In the genomic region with DNA sequence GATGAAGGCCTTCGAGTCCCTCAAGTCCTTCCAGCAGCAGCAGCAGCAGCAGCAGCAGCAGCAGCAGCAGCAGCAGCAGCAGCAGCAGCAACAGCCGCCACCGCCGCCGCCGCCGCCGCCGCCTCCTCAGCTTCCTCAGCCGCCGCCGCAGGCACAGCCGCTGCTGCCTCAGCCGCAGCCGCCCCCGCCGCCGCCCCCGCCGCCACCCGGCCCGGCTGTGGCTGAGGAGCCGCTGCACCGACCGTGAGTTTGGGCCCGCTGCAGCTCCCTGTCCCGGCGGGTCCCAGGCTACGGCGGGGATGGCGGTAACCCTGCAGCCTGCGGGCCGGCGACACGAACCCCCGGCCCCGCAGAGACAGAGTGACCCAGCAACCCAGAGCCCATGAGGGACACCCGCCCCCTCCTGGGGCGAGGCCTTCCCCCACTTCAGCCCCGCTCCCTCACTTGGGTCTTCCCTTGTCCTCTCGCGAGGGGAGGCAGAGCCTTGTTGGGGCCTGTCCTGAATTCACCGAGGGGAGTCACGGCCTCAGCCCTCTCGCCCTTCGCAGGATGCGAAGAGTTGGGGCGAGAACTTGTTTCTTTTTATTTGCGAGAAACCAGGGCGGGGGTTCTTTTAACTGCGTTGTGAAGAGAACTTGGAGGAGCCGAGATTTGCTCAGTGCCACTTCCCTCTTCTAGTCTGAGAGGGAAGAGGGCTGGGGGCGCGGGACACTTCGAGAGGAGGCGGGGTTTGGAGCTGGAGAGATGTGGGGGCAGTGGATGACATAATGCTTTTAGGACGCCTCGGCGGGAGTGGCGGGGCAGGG, we compare ENCODE assay signal across 8 cellular contexts. TPM values are rescaled to one million over a fixed set of nuclear protein-coding genes. Genes with fewer than 3 reads are reported as not detected.
DNase-seq lines count a peak whose midpoint lies in the region; ATAC-seq and TF ChIP-seq lines count a peak whose summit lies in the region.

No MANE protein-coding gene starts in this region.

- no peaks in the 10 kb centered on the region for H4K20me1 ChIP-seq in OCI-LY1 (ENCODE audit: insufficient read depth, low read length)

- no peaks in the 10 kb centered on the region for H3F3A ChIP-seq in OCI-LY1 (ENCODE audit: insufficient read depth, low read length)

- no peaks in the 10 kb centered on the region for H3K27me3 Mint-ChIP-seq in natural killer cell (ENCODE audit: low read depth in 2 of 2)

- peak overlapping the region; percentile 60 for H3K27ac ChIP-seq in OCI-LY1 (ENCODE audit: low read depth, low read length, poor library complexity, severe bottlenecking)
- H3K27ac ChIP-seq in esophagus squamous epithelium, result peak overlapping the region; percentile 88 to 97 (median 95)
- H3K27ac ChIP-seq in suprapubic skin, result peak overlapping the region; percentile 94

- no peaks in the 10 kb centered on the region for H3K9me3 ChIP-seq in OCI-LY1 (ENCODE audit: low read length)
- no peaks in the 10 kb centered on the region for H3K9me3 ChIP-seq in esophagus squamous epithelium
- no peaks in the 10 kb centered on the region for H3K9me3 ChIP-seq in suprapubic skin

- no peak for TF ChIP-seq EP300 in suprapubic skin (IDR thresholded peaks at IDR 0.05)

- TF ChIP-seq POLR2A in esophagus squamous epithelium (IDR thresholded peaks at IDR 0.05) (peak in 1 of 4 donors; percentile 38), suprapubic skin (IDR thresholded peaks at IDR 0.05) (peak in 1 of 2 donors; percentile 28)

- H2AFZ ChIP-seq in OCI-LY1 (ENCODE audit: low read length), result no peak overlapping the region

- H3K36me3 ChIP-seq in OCI-LY1 (ENCODE audit: insufficient read depth, low read length), result no peaks in the 10 kb centered on the region
- no peaks in the 10 kb centered on the region for H3K36me3 ChIP-seq in esophagus squamous epithelium
- H3K36me3 ChIP-seq in suprapubic skin, result no peaks in the 10 kb centered on the region

- DNase-seq in HPDE6-E6E7 (ENCODE audit: extremely low spot score) (peak; percentile 58), esophagus squamous epithelium (lab: John Stamatoyannopoulos, UW) (no peak), natural killer cell (peak; percentile 32), suprapubic skin (ENCODE audit: low spot score in 2 of 2) (peak in 1 of 2 donors; percentile 82)
- DNase-seq in activated T-cell treated with anti-CD3 and anti-CD28 coated beads, Interleukin-2, amount 50 U/mL, for 48 hours, result peak; percentile 68 to 70

- H3K4me1 ChIP-seq in OCI-LY1 (ENCODE audit: insufficient read depth, low read length, severe bottlenecking), result peaks cover 26% of the 10 kb centered on the region
- H3K4me1 ChIP-seq in esophagus squamous epithelium, result peaks cover 5 to 46% (median 16%) of the 10 kb centered on the region in 3 donors
- H3K4me1 ChIP-seq in suprapubic skin, result peaks cover 29% of the 10 kb centered on the region

- peaks cover 26% of the 10 kb centered on the region for H3K79me2 ChIP-seq in OCI-LY1 (ENCODE audit: insufficient read depth, low read length)

- peak overlapping the region; percentile 75 to 84 for H3K27ac Mint-ChIP-seq in natural killer cell

- H3K27me3 ChIP-seq in OCI-LY1 (ENCODE audit: insufficient read depth, low read length), result no peaks in the 10 kb centered on the region
- H3K27me3 ChIP-seq in esophagus squamous epithelium, result no peaks in the 10 kb centered on the region
- H3K27me3 ChIP-seq in suprapubic skin, result no peaks in the 10 kb centered on the region

- TF ChIP-seq CTCF in GM12875 (IDR thresholded peaks at IDR 0.05; ENCODE audit: borderline replicate concordance, insufficient read depth, low read depth, low read length), result no peak
- TF ChIP-seq CTCF in OCI-LY1 (IDR thresholded peaks at IDR 0.05; ENCODE audit: low read length), result no peak
- TF ChIP-seq CTCF in esophagus squamous epithelium (IDR thresholded peaks at IDR 0.05), result no peak
- no peak for TF ChIP-seq CTCF in natural killer cell (IDR thresholded peaks at IDR 0.05)
- no peak for TF ChIP-seq CTCF in suprapubic skin (IDR thresholded peaks at IDR 0.05)

- no peaks in the 10 kb centered on the region for H3K9me3 Mint-ChIP-seq in natural killer cell

- WGBS in esophagus squamous epithelium, 2 donors, result 0 to 2% methylated on average over 4 to 12 of the region's 60 CpGs
- under 1% methylated on average over 20 of the region's 60 CpGs for whole genome bisulfite sequencing in suprapubic skin

- peak overlapping the region; percentile 89 for H3K4me3 Mint-ChIP-seq in natural killer cell

- H3K4me2 ChIP-seq in OCI-LY1 (ENCODE audit: low read length), result peak overlapping the region; percentile 96

- no peaks in the 10 kb centered on the region for H3K36me3 Mint-ChIP-seq in natural killer cell

- ATAC-seq in natural killer cell, result peak in 1 of 3 donors; percentile 12
- no peak for ATAC-seq in HG02798 (IDR thresholded peaks at IDR 0.05; ENCODE audit: poor library complexity, unreplicated experiment)

- H3K4me3 ChIP-seq in GM12875 (ENCODE audit: low read depth, low read length), result peak overlapping the region; percentile 93
- H3K4me3 ChIP-seq in OCI-LY1 (ENCODE audit: low read depth, low read length, poor library complexity, severe bottlenecking), result peak overlapping the region; percentile 90
- H3K4me3 ChIP-seq in esophagus squamous epithelium, result peak overlapping the region; percentile 84 to 92 (median 90)
- peak overlapping the region; percentile 84 for H3K4me3 ChIP-seq in suprapubic skin

- intact Hi-C loops in esophagus squamous epithelium (cut with DNase I) (no loop called here), natural killer cell (cut with micrococcal nuclease) (loop anchor here (1.0 kb wide), 1 partner anchor 28 kb away; no protein-coding TSS in a partner anchor)

- no peaks in the 10 kb centered on the region for H3K9me2 ChIP-seq in OCI-LY1 (ENCODE audit: low read depth, low read length)

- peaks cover 24 to 28% of the 10 kb centered on the region in 2 donors for H3K4me1 Mint-ChIP-seq in natural killer cell

- peak overlapping the region; percentile 84 for H3K9ac ChIP-seq in OCI-LY1 (ENCODE audit: low read length)

RNA-seq across cellular contexts. Expression of a gene that starts 0.6 kb away (rescaled TPM):
- total RNA-seq in esophagus squamous epithelium, result 100 to 1,000 TPM in 1 of 4 donors, 10 to 100 TPM in 3; 37.5 to 119 (median 48.7) TPM
- total RNA-seq in natural killer cell, result 100 to 1,000 TPM; 132 to 175 (median 165) TPM
- 100 to 1,000 TPM in 1 of 4 donors, 10 to 100 TPM in 3; 50.1 to 192 (median 81.0) TPM for total RNA-seq in suprapubic skin

RNA-seq across cellular contexts. Expression of a gene that starts 0.7 kb away (rescaled TPM):
- total RNA-seq in esophagus squamous epithelium (not detected), natural killer cell (not detected), suprapubic skin (not detected)
